ENCODE assay signal across 31 cellular contexts in genomic region chr6:146389740-146390139, GRCh38.
"Had no signal": no experiment of that assay in that cellular context is flagged by ENCODE, and none has a peak within 500 bp of the region (broad histone marks: within the 10 kb centered on the region; RNA-seq: fewer than 3 reads in every experiment).

No MANE protein-coding gene starts in this region.

- H3K4me1 ChIP-seq: ascending aorta, gastroesophageal sphincter, prostate gland, sigmoid colon, upper lobe of left lung had no signal

- H3K27ac ChIP-seq: ascending aorta, brain microvascular endothelial cell, coronary artery, dorsolateral prefrontal cortex, gastroesophageal sphincter, hepatocyte, ovary, prostate gland, sigmoid colon, upper lobe of left lung had no signal

- H3K4me3 ChIP-seq: ascending aorta, coronary artery, dorsolateral prefrontal cortex, gastroesophageal sphincter, hepatocyte, mucosa of descending colon, ovary, prostate gland, sigmoid colon, upper lobe of left lung had no signal

- ATAC-seq: effector memory CD8-positive, alpha-beta T cell; gastroesophageal sphincter; left cardiac atrium; left ventricle myocardium superior; mucosa of descending colon; stimulated activated memory B cell treated with anti-CD40 and anti-IgM and Interleukin-4, amounts not matched to agents 10 μg/mL and 1 μg/mL and 100 μg/mL, for 72 hours; stimulated activated naive CD8-positive, alpha-beta T cell treated with anti-CD3 and anti-CD28 coated beads, Interleukin-15, amount 100 ng/mL, for 72 hours had no signal

- H3K27me3 ChIP-seq: ascending aorta, brain microvascular endothelial cell, dorsolateral prefrontal cortex, gastroesophageal sphincter, hepatocyte, ovary, sigmoid colon, upper lobe of left lung had no signal

- H3K9me3 ChIP-seq: ascending aorta, gastroesophageal sphincter, mucosa of descending colon, ovary, prostate gland, sigmoid colon, upper lobe of left lung had no signal

- DNase-seq: activated CD4-positive, alpha-beta memory T cell treated with anti-CD3 and anti-CD28 coated beads, Interleukin-2, amount 10 ng/mL, durations not matched to agents 7 days and 5 days; activated CD4-positive, alpha-beta T cell treated with anti-CD3 and anti-CD28 coated beads, Interleukin-2, amount 10 ng/mL, durations not matched to agents 24 days and 14 days; activated CD4-positive, CD25-positive, alpha-beta regulatory T cell treated with anti-CD3 and anti-CD28 coated beads, Interleukin-2, amount 50 U/mL, for 72 hours; activated CD8-positive, alpha-beta memory T cell treated with anti-CD3 and anti-CD28 coated beads, Interleukin-2, amount 50 U/mL, for 48 hours; activated gamma-delta T cell; activated naive CD4-positive, alpha-beta T cell treated with anti-CD3 and anti-CD28 coated beads, Interleukin-2, amount 10 ng/mL, durations not matched to agents 7 days and 5 days; activated naive CD8-positive, alpha-beta T cell treated with anti-CD3 and anti-CD28 coated beads, Interleukin-2, amount 10 ng/mL, durations not matched to agents 7 days and 5 days; activated T-cell treated with anti-CD3 and anti-CD28 coated beads, Interleukin-2, amount 50 U/mL, for 24 hours; brain microvascular endothelial cell; dorsolateral prefrontal cortex; effector memory CD8-positive, alpha-beta T cell; erythroblast; left cardiac atrium; left ventricle myocardium superior; mucosa of descending colon; nephron progenitor cell; ovary; sigmoid colon; small intestine; stimulated activated CD4-positive, alpha-beta T cell treated with anti-CD3 and anti-CD28 coated beads, Interleukin-4, amount 100 ng/mL, for 4 hours; stimulated activated CD8-positive, alpha-beta memory T cell treated with anti-CD3 and anti-CD28 coated beads, Interleukin-4, amount 100 ng/mL, for 48 hours; stimulated activated naive CD8-positive, alpha-beta T cell treated with anti-CD3 and anti-CD28 coated beads, Interleukin-15, amount 100 ng/mL, for 72 hours; substantia nigra; T1000; upper lobe of left lung had no signal

- H3K36me3 ChIP-seq: ascending aorta, brain microvascular endothelial cell, gastroesophageal sphincter, ovary, prostate gland, sigmoid colon, upper lobe of left lung had no signal
